In the genomic region with DNA sequence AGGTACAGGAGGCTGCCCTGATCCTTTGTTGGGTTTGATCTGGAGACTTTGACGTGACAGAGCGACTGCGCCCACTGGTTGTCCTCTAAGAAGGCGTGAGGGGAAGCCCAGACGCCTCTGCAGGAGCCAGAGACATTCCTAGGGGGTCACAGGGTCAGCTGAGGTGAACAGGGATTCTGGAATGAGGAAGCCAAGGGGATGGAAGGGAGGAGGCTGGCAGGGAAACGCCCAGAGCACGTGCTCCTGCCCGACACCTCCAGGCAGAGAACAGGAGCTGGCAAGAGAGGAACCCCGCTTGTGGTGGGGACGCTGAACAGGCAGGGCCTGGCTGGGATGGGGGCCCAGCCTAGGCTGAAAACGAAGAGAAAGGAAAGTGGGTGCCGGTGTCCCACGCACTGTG, we compare ENCODE assay signal across 14 cellular contexts. TPM values are rescaled to one million over a fixed set of nuclear protein-coding genes. Genes with fewer than 3 reads are reported as not detected.
DNase-seq lines count a peak whose midpoint lies in the region; ATAC-seq, FAIRE-seq and TF ChIP-seq lines count a peak whose summit lies in the region.
"Had no signal": no experiment of that assay in that cellular context is flagged by ENCODE, and none has a peak within 500 bp of the region (broad histone marks: within the 10 kb centered on the region; RNA-seq: fewer than 3 reads in every experiment).

No MANE protein-coding gene starts in this region.

- no peaks in the 10 kb centered on the region for H3K36me3 ChIP-seq in left lung

- no peaks in the 10 kb centered on the region for H3K27me3 ChIP-seq in left lung

- peak overlapping the region; percentile 23; the same call in 1 of the 3 replicates for H3K4me2 ChIP-seq in A549

- H3K4me1 ChIP-seq in A549 (peaks cover 11% of the 10 kb centered on the region), left lung (peaks cover 0 to 5% of the 10 kb centered on the region in 2 donors)

- no peaks in the 10 kb centered on the region for H3K9me3 ChIP-seq in A549
- H3K9me3 ChIP-seq in left lung = no peaks in the 10 kb centered on the region

- H3K4me3 ChIP-seq in A549 (no peak overlapping the region), left lung (no peak overlapping the region)

- ATAC-seq in A549 (peak; percentile 40 to 79; a peak in 3 of 6 replicates), left lung (peak; percentile 50), HG03108 (IDR thresholded peaks at IDR 0.05; ENCODE audit: unreplicated experiment) (no peak)

- no peak for TF ChIP-seq CTCF in A549 (IDR thresholded peaks at IDR 0.05)
- TF ChIP-seq CTCF in left lung (IDR thresholded peaks at IDR 0.05) = no peak

- H3K27ac ChIP-seq in A549 = peak overlapping the region in 1 of 2 experiments; percentile 54; a peak in 3 of 6 replicates
- H3K27ac ChIP-seq in left lung = no peak overlapping the region

- TF ChIP-seq EP300 in A549 (IDR thresholded peaks at IDR 0.05) = no peak

- CTCF ChIA-PET in A549 (lab: Yijun Ruan, JAX) = interaction anchor here (1.0 to 6.3 kb wide), 2 partner anchors 21 to 32 kb away, joined by 4 to 34 read pairs; no protein-coding TSS in a partner anchor

- peak; percentile 54 to 67 for DNase-seq in A549 (ENCODE audit: low read depth in 1 of 2, low spot score in 1 of 2)
- DNase-seq in HT-29 (ENCODE audit: low spot score) = peak; percentile 66
- DNase-seq in T47D (ENCODE audit: low read depth in 1 of 2, low spot score in 1 of 2) = peak; percentile 74 to 92
- DNase-seq in left lung = no peak
- DNase-seq in NCI-H748 treated with DMSO at 0.1 percent for 48 hours (lab: John Stamatoyannopoulos, UW) = no peak
- DNase-seq in activated CD8-positive, alpha-beta memory T cell treated with anti-CD3 and anti-CD28 coated beads, Interleukin-2, amount 50 U/mL, for 48 hours = no peak
- no peak for DNase-seq in NCI-H446 treated with DMSO at 0.1 percent for 48 hours (lab: John Stamatoyannopoulos, UW)
- DNase-seq: DND-41; NCI-H2029; nucleus accumbens; stimulated activated CD4-positive, alpha-beta T cell treated with anti-CD3 and anti-CD28 coated beads, Interleukin-2, amount 100 ng/mL, for 48 hours had no signal

- in situ Hi-C loops in T47D (cut with HindIII; ENCODE audit: low pct_unique_long_range_greater_than_20kb, low sequenced_read_pairs) = no loop called here

- intact Hi-C loops in left lung (cut with DNase I) = no loop called here

- TF ChIP-seq POLR2A in A549 (IDR thresholded peaks at IDR 0.05; ENCODE audit: low read length) = no peak

- 64% methylated on average over 13 of the region's 13 CpGs for WGBS in A549 (ENCODE audit: missing lambda C conversion rate)

- no peak for TF ChIP-seq RAD21 in A549 (conservative IDR thresholded peaks at IDR 0.05 in 1 of 2, IDR thresholded peaks at IDR 0.05 in 1 of 2)

- POLR2A ChIA-PET in A549 (lab: Yijun Ruan, JAX) = no interaction called here

- FAIRE-seq in A549 (lab: Jason Lieb, UNC) = no peak
- FAIRE-seq: endometrium had no signal

TF ChIP-seq in A549, 52 proteins besides CTCF, POLR2A, EP300 and RAD21:
- TF ChIP-seq, protein P1, sequence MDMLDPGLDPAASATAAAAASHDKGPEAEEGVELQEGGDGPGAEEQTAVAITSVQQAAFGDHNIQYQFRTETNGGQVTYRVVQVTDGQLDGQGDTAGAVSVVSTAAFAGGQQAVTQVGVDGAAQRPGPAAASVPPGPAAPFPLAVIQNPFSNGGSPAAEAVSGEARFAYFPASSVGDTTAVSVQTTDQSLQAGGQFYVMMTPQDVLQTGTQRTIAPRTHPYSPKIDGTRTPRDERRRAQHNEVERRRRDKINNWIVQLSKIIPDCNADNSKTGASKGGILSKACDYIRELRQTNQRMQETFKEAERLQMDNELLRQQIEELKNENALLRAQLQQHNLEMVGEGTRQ (IDR thresholded peaks at IDR 0.05) = peak; percentile 50; the same call in 1 of the 2 replicates
- TF ChIP-seq HOXB13 (CRISPR knock-in tag; IDR thresholded peaks at IDR 0.05; ENCODE audit: low read depth) = 0 out of 2 replicates have a peak, but pooled peaks have one; percentile 24
- no peak for TF ChIP-seq TP53 (CRISPR knock-in tag; IDR thresholded peaks at IDR 0.05)
- TF ChIP-seq, protein P2, sequence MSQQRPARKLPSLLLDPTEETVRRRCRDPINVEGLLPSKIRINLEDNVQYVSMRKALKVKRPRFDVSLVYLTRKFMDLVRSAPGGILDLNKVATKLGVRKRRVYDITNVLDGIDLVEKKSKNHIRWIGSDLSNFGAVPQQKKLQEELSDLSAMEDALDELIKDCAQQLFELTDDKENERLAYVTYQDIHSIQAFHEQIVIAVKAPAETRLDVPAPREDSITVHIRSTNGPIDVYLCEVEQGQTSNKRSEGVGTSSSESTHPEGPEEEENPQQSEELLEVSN (IDR thresholded peaks at IDR 0.05; ENCODE audit: borderline replicate concordance, low read depth) = peak; percentile 84
- TF ChIP-seq BHLHE40 (IDR thresholded peaks at IDR 0.05; ENCODE audit: low read depth, low read length) = no peak
- TF ChIP-seq, protein P3, sequence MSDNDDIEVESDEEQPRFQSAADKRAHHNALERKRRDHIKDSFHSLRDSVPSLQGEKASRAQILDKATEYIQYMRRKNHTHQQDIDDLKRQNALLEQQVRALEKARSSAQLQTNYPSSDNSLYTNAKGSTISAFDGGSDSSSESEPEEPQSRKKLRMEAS (IDR thresholded peaks at IDR 0.05) = peak; percentile 92
- TF ChIP-seq, protein P4, sequence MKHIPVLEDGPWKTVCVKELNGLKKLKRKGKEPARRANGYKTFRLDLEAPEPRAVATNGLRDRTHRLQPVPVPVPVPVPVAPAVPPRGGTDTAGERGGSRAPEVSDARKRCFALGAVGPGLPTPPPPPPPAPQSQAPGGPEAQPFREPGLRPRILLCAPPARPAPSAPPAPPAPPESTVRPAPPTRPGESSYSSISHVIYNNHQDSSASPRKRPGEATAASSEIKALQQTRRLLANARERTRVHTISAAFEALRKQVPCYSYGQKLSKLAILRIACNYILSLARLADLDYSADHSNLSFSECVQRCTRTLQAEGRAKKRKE (CRISPR knock-in tag; IDR thresholded peaks at IDR 0.05; ENCODE audit: low read depth) = 0 out of 2 replicates have a peak, but pooled peaks have one; percentile 10

RNA-seq across cellular contexts. Expression of a gene that starts 5.6 kb away (rescaled TPM):
- polyA plus RNA-seq in A549 (2011; rRNA removed) (0.11 and 0.18 TPM in 2 replicates), A549 (2017; fragmentation: RNase III; extraction: RNeasy Plus Mini Kit Qiagen cat#74134 plus additional on column Dnase treatment) (0.08 to 0.26 TPM (median 0.17 TPM) in 3 replicates)
- polyA plus RNA-seq in A549 (2012; cell fraction: cytosol; rRNA removed) = 0.12 and 0.18 TPM in 2 replicates
- 0.66 and 0.71 TPM in 2 replicates for polyA plus RNA-seq in A549 (2012; cell fraction: nucleus; rRNA removed)
- polyA minus RNA-seq in A549 (2011; rRNA and poly(A)+ RNA removed) = 0.15 and 0.17 TPM in 2 replicates
- total RNA-seq in HT-29 (2014; rRNA removed; shearing (Covaris generic)) = 1.7 and 9.4 TPM in 2 replicates
- 1 to 10 TPM in 1 of 2 donors, under 1 TPM in 1; 0.41 to 1.0 TPM for total RNA-seq in left lung
- total RNA-seq: activated CD8-positive, alpha-beta memory T cell treated with anti-CD3 and anti-CD28 coated beads for 36 hours had no signal

RNA-seq across cellular contexts. Expression of a gene that starts 28.5 kb away (rescaled TPM):
- polyA plus RNA-seq in A549 (2011; rRNA removed) = 181 and 201 TPM in 2 replicates
- polyA plus RNA-seq in A549 (2012; cell fraction: cytosol; rRNA removed) = 517 and 750 TPM in 2 replicates
- 1,131 and 1,135 TPM in 2 replicates for polyA plus RNA-seq in A549 (2012; cell fraction: nucleus; rRNA removed)
- 180 to 196 TPM (median 189 TPM) in 3 replicates for polyA plus RNA-seq in A549 (2017; fragmentation: RNase III; extraction: RNeasy Plus Mini Kit Qiagen cat#74134 plus additional on column Dnase treatment)
- polyA minus RNA-seq in A549 (2011; rRNA and poly(A)+ RNA removed) = 107 and 110 TPM in 2 replicates
- 90.5 and 108 TPM in 2 replicates for total RNA-seq in HT-29 (2014; rRNA removed; shearing (Covaris generic))
- total RNA-seq in left lung = 10 to 100 TPM; 58.5 to 72.9 TPM

RNA-seq across cellular contexts. Expression of a gene that starts 44.7 kb away (rescaled TPM):
- polyA plus RNA-seq in A549 (2011; rRNA removed) (14.1 and 14.5 TPM in 2 replicates), A549 (2017; fragmentation: RNase III; extraction: RNeasy Plus Mini Kit Qiagen cat#74134 plus additional on column Dnase treatment) (24.0 to 26.2 TPM (median 24.7 TPM) in 3 replicates)
- 25.4 and 26.4 TPM in 2 replicates for polyA plus RNA-seq in A549 (2012; cell fraction: cytosol; rRNA removed)
- polyA plus RNA-seq in A549 (2012; cell fraction: nucleus; rRNA removed) = 118 and 137 TPM in 2 replicates
- 9.2 and 12.4 TPM in 2 replicates for polyA minus RNA-seq in A549 (2011; rRNA and poly(A)+ RNA removed)
- total RNA-seq in HT-29 (2014; rRNA removed; shearing (Covaris generic)) = 4.1 and 5.9 TPM in 2 replicates
- 10 to 100 TPM; 55.4 to 83.8 TPM for total RNA-seq in left lung

RNA-seq across cellular contexts. Expression of a gene that starts 44.8 kb away (rescaled TPM):
- polyA plus RNA-seq in A549 (2011; rRNA removed) (8.3 and 9.5 TPM in 2 replicates), A549 (2017; fragmentation: RNase III; extraction: RNeasy Plus Mini Kit Qiagen cat#74134 plus additional on column Dnase treatment) (9.1 to 13.7 TPM (median 13.1 TPM) in 3 replicates)
- 13.7 and 22.6 TPM in 2 replicates for polyA plus RNA-seq in A549 (2012; cell fraction: cytosol; rRNA removed)
- polyA plus RNA-seq in A549 (2012; cell fraction: nucleus; rRNA removed) = 75.4 and 89.8 TPM in 2 replicates
- polyA minus RNA-seq in A549 (2011; rRNA and poly(A)+ RNA removed) = 6.9 and 12.4 TPM in 2 replicates
- 0.94 and 2.8 TPM in 2 replicates for total RNA-seq in HT-29 (2014; rRNA removed; shearing (Covaris generic))
- total RNA-seq in left lung = 10 to 100 TPM; 31.9 to 36.0 TPM

Comparison
In these comparisons a context has a peak if more than half of its experiments do, and no peak if none do; other contexts are left out.
1. DNase-seq: peak in A549 (2 of 2), HT-29 (single experiment) and T47D (2 of 2); none in left lung (0 of 2), NCI-H748 treated with DMSO at 0.1 percent for 48 hours (single experiment), activated CD8-positive, alpha-beta memory T cell treated with anti-CD3 and anti-CD28 coated beads, Interleukin-2, amount 50 U/mL, for 48 hours (single experiment) and NCI-H446 treated with DMSO at 0.1 percent for 48 hours (single experiment).